Comparison of ENCODE assay signal across 1 cellular context in the genomic region with DNA sequence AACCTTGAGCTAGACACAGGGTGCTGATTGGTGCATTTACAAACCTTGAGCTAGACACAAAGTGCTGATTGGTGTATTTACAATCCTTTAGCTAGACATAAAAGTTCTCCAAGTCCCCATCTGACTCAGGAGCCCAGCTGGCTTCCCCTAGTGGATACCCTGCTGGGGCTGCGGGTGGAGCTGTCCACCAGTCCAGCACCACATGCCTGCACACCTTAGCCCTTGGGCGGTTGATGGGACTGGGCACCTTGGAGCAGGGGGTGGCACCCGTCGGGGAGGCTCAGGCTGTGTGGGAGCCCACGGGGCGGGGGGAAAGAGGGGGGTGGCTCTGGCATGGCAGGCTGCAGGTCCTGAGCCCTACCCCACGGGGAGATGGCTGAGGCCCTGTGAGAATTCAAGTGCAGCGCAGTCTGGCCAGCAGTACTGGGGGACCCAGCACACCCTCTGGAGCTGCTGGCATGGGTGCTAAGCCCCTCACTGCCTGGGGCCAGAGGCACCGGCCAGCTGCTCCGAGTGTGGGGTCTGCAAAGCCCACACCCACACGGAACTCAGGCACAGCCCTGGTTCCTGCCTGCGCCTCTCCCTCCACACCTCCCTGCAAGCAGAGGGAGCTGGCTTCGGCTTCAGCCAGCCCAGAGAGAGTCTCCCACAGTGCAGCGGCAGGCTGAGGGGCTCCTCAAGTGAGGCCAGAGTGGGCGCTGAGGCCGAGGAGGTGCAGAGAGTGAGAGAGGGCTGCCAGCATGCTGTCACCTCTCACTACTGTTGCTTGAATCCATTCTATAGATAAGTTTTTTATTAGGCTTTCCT.
TF ChIP-seq lines count a peak whose summit lies in the region.

No MANE protein-coding gene starts in this region.

TF ChIP-seq in HCT116, 20 proteins besides CTCF, POLR2A, EP300 and RAD21:
- TF ChIP-seq REST (IDR thresholded peaks at IDR 0.05; ENCODE audit: low read depth) = peak; percentile 21; the same call in 1 of the 2 replicates
- TF ChIP-seq YY1 (IDR thresholded peaks at IDR 0.05; ENCODE audit: extremely low read depth, insufficient replicate concordance, low read depth, low read length) = no peak
- TF ChIP-seq CBX3 (IDR thresholded peaks at IDR 0.05; ENCODE audit: low read depth) = no peak
